In the genomic region with DNA sequence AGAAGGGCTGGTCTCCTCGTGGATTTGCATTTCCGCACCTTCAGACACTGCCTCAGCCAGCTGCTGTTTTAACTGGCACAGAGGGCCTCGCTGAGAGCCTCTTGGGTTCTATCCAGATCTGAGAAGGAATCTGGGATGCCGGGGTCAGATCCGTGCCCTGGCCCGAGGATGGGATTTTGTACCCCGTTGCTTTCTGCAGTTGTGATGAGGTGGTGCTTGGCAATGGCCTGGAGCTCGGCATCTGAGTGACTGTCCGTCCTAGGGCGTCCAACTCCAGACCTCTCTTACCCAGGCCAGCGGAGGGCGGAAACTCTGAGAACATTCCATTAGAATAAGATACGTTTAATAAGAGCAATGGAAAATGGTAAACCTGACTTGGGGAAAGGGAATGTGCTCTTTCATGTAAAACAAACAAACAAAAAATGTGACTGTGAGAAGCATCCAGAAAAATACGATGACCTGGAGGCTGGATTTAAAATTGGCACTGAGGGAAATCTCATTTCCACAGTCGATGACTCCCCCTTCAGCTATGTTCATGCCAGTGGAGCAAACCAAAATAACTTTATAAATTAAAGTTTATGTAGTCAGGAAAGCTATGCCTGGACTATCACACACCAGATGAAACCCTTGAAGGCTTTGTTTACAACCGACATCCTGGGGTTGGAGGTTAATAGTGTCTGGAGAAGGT, we compare ENCODE assay signal across 9 cellular contexts. TPM values are rescaled to one million over a fixed set of nuclear protein-coding genes. Genes with fewer than 3 reads are reported as not detected.
DNase-seq lines count a peak whose midpoint lies in the region; ATAC-seq and TF ChIP-seq lines count a peak whose summit lies in the region.
"Had no signal": no experiment of that assay in that cellular context is flagged by ENCODE, and none has a peak within 500 bp of the region (broad histone marks: within the 10 kb centered on the region; RNA-seq: fewer than 3 reads in every experiment).

No MANE protein-coding gene starts in this region.

- H3K4me2 ChIP-seq in hepatocyte = no peak overlapping the region

- peak overlapping the region; percentile 62 for H3K27ac ChIP-seq in hepatocyte
- peak overlapping the region in 1 of 8 donors; percentile 3 for H3K27ac ChIP-seq in spleen

- peaks cover 71% of the 10 kb centered on the region for H3K79me2 ChIP-seq in hepatocyte

- H3K27me3 ChIP-seq in hepatocyte = no peaks in the 10 kb centered on the region
- H3K27me3 ChIP-seq in spleen (replicated peaks in 1 of 7) = no peaks in the 10 kb centered on the region

- H3K4me3 Mint-ChIP-seq in stimulated activated naive CD8-positive, alpha-beta T cell treated with anti-CD3 and anti-CD28 coated beads, Interleukin-15, amount 100 ng/mL, for 72 hours = no peak overlapping the region
- H3K4me3 Mint-ChIP-seq: activated naive CD8-positive, alpha-beta T cell treated with anti-CD3 and anti-CD28 coated beads for 36 hours had no signal

- H3K36me3 ChIP-seq in hepatocyte (replicated peaks; ENCODE audit: insufficient read depth, low read depth) = no peaks in the 10 kb centered on the region
- peaks cover 0 to 4% (median 0%) of the 10 kb centered on the region in 6 donors for H3K36me3 ChIP-seq in spleen

- H3K27ac Mint-ChIP-seq in stimulated activated naive CD8-positive, alpha-beta T cell treated with anti-CD3 and anti-CD28 coated beads, Interleukin-15, amount 100 ng/mL, for 72 hours = no peak overlapping the region
- H3K27ac Mint-ChIP-seq: activated naive CD8-positive, alpha-beta T cell treated with anti-CD3 and anti-CD28 coated beads for 36 hours had no signal

- H3K4me1 ChIP-seq in hepatocyte (ENCODE audit: insufficient read depth) (peaks cover 44% of the 10 kb centered on the region), spleen (peaks cover 7 to 73% (median 42%) of the 10 kb centered on the region in 6 donors)

- TF ChIP-seq CTCF in hepatocyte (IDR thresholded peaks at IDR 0.05; ENCODE audit: poor library complexity) (peak; percentile 15), spleen (IDR thresholded peaks at IDR 0.05 in 8 of 11, conservative IDR thresholded peaks at IDR 0.05 in 3 of 11) (no peak)

- H3K9me3 ChIP-seq in hepatocyte (ENCODE audit: low read depth) = no peaks in the 10 kb centered on the region
- H3K9me3 ChIP-seq in spleen = no peaks in the 10 kb centered on the region

- no peak overlapping the region for H3K4me3 ChIP-seq in hepatocyte
- H3K4me3 ChIP-seq in spleen = no peak overlapping the region

- peak; percentile 76 for DNase-seq in H4 (ENCODE audit: low spot score)
- DNase-seq in brain pericyte (ENCODE audit: low read depth, low spot score) = peak; percentile 30
- DNase-seq in hepatocyte (ENCODE audit: low spot score) = no peak
- DNase-seq in spleen = peak; percentile 18
- DNase-seq in stimulated activated naive CD4-positive, alpha-beta T cell treated with Interleukin-2 at 50 U/mL for 16 hours (lab: John Stamatoyannopoulos, UW) = no peak
- DNase-seq in stimulated activated naive CD8-positive, alpha-beta T cell treated with anti-CD3 and anti-CD28 coated beads, Interleukin-15, amount 100 ng/mL, for 72 hours = no peak
- DNase-seq in stimulated activated CD4-positive, alpha-beta T cell treated with anti-CD3 and anti-CD28 coated beads, Interleukin-4, amount 100 ng/mL, for 4 hours = no peak
- DNase-seq: activated naive CD8-positive, alpha-beta T cell treated with anti-CD3 and anti-CD28 coated beads for 36 hours had no signal

- H4K20me1 ChIP-seq in hepatocyte (ENCODE audit: insufficient read depth, poor library complexity, severe bottlenecking) = no peaks in the 10 kb centered on the region

- no peak for TF ChIP-seq POLR2A in spleen (IDR thresholded peaks at IDR 0.05)

- H3K27me3 Mint-ChIP-seq in stimulated activated naive CD8-positive, alpha-beta T cell treated with anti-CD3 and anti-CD28 coated beads, Interleukin-15, amount 100 ng/mL, for 72 hours = no peaks in the 10 kb centered on the region
- H3K27me3 Mint-ChIP-seq: activated naive CD8-positive, alpha-beta T cell treated with anti-CD3 and anti-CD28 coated beads for 36 hours had no signal

- no peaks in the 10 kb centered on the region for H3K9me2 ChIP-seq in hepatocyte (replicated peaks; ENCODE audit: insufficient read depth)

- 64% methylated on average over 16 of the region's 16 CpGs for WGBS in hepatocyte (ENCODE audit: low lambda C conversion rate, missing lambda C conversion rate)
- 78 to 86% (median 83%) methylated on average over 12 to 16 of the region's 16 CpGs for WGBS in spleen, 5 donors

- ATAC-seq in stimulated activated naive CD8-positive, alpha-beta T cell treated with anti-CD3 and anti-CD28 coated beads, Interleukin-15, amount 100 ng/mL, for 72 hours = no peak
- no peak for ATAC-seq in HG03135 (IDR thresholded peaks at IDR 0.05; ENCODE audit: unreplicated experiment)

- no peaks in the 10 kb centered on the region for H3K9me3 Mint-ChIP-seq in stimulated activated naive CD8-positive, alpha-beta T cell treated with anti-CD3 and anti-CD28 coated beads, Interleukin-15, amount 100 ng/mL, for 72 hours
- H3K9me3 Mint-ChIP-seq: activated naive CD8-positive, alpha-beta T cell treated with anti-CD3 and anti-CD28 coated beads for 36 hours had no signal

- H3K4me1 Mint-ChIP-seq in stimulated activated naive CD8-positive, alpha-beta T cell treated with anti-CD3 and anti-CD28 coated beads, Interleukin-15, amount 100 ng/mL, for 72 hours = no peaks in the 10 kb centered on the region

- no peak overlapping the region for H2AFZ ChIP-seq in hepatocyte

- intact Hi-C loops in spleen (cut with DNase I; ENCODE audit: low total_unique reads) = no loop called here

RNA-seq across cellular contexts. Expression of a gene that starts 39.6 kb away (rescaled TPM):
- 9.9 and 10.1 TPM in 2 replicates for total RNA-seq in H4 (2014; rRNA removed; shearing (Covaris generic))
- total RNA-seq in hepatocyte (19.9 and 20.5 TPM in 2 replicates), spleen (10 to 100 TPM; 47.2 to 85.2 (median 59.7) TPM)
- polyA plus RNA-seq in hepatocyte (7.6 and 8.7 TPM in 2 replicates), spleen (10 to 100 TPM; 15.5 to 25.0 (median 18.4) TPM)

Comparison
In these comparisons a context has a peak if more than half of its experiments do, and no peak if none do; other contexts are left out.
1. DNase-seq: peak in H4 (single experiment), brain pericyte (single experiment) and spleen (single experiment); none in hepatocyte (single experiment), stimulated activated naive CD4-positive, alpha-beta T cell treated with Interleukin-2 at 50 U/mL for 16 hours (single experiment), stimulated activated naive CD8-positive, alpha-beta T cell treated with anti-CD3 and anti-CD28 coated beads, Interleukin-15, amount 100 ng/mL, for 72 hours (0 of 2) and stimulated activated CD4-positive, alpha-beta T cell treated with anti-CD3 and anti-CD28 coated beads, Interleukin-4, amount 100 ng/mL, for 4 hours (0 of 2).